18 cellular contexts compared by ENCODE assay signal in the genomic region with DNA sequence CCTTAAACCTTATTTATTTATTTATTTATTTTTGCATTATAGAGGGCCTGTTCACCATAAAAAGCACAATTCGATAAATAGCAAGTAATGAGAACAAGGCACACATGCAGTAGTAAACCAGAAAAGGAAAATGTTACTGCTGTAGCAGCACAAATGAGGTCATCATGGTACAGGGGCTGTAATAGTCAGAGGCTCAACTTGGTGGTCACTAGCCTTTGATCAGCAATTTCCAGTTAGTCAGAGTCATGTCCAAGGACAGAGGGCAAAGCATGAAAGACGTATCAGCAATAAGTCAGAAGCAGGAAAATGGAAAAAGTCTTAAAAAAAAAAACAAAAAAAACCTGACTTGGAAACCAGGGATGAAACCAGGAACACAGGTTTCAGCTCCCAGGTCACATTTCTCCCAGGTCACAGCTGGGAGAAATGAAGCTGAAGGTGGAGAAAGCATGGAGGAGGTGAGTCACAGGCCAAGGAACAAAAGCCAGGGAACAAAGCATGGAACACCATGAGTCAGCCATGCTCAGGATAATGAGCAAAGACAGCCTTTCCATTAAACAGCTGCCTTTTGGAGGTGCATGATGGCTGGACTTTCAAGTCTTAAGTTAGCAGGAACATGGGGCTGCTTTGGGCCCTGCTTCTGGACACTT.
DNase-seq lines count a peak whose midpoint lies in the region; ATAC-seq, FAIRE-seq and TF ChIP-seq lines count a peak whose summit lies in the region.
"Had no signal": no experiment of that assay in that cellular context is flagged by ENCODE, and none has a peak within 500 bp of the region (broad histone marks: within the 10 kb centered on the region; RNA-seq: fewer than 3 reads in every experiment).

No MANE protein-coding gene starts in this region.

- H3K4me3 Mint-ChIP-seq in activated T-helper 17 cell treated with anti-CD3 and anti-CD28 coated beads, Interleukin-2, amount 50 U/mL, for 72 hours = no peak overlapping the region
- H3K4me3 Mint-ChIP-seq: neural progenitor cell had no signal

- H3K36me3 Mint-ChIP-seq in activated T-helper 17 cell treated with anti-CD3 and anti-CD28 coated beads, Interleukin-2, amount 50 U/mL, for 72 hours (ENCODE audit: low read depth) = no peaks in the 10 kb centered on the region
- H3K36me3 Mint-ChIP-seq: neural progenitor cell had no signal

- dilution Hi-C loops in mammary epithelial cell (cut with HindIII; ENCODE audit: low sequenced_read_pairs) (no loop called here), keratinocyte (cut with MboI; ENCODE audit: extremely low pct_ligation_motif_present, low sequenced_read_pairs) (no loop called here)

- H3K9me3 ChIP-seq in AG04450 (ENCODE audit: control insufficient read depth, insufficient read depth, low read length) (no peaks in the 10 kb centered on the region; the same call in 1 of the 2 replicates), mammary epithelial cell (replicated peaks; ENCODE audit: insufficient read depth, low read length) (no peaks in the 10 kb centered on the region), keratinocyte (ENCODE audit: control insufficient read depth, low read depth, low read length) (no peaks in the 10 kb centered on the region)
- H3K9me3 ChIP-seq: left ventricle myocardium inferior, thyroid gland had no signal

- H3K79me2 ChIP-seq in mammary epithelial cell (ENCODE audit: insufficient read depth, low read length) (no peaks in the 10 kb centered on the region), keratinocyte (ENCODE audit: control insufficient read depth, insufficient read depth, low read length) (no peaks in the 10 kb centered on the region)

- no peaks in the 10 kb centered on the region for H3K36me3 ChIP-seq in mammary epithelial cell (ENCODE audit: insufficient read depth, low read length)
- H3K36me3 ChIP-seq in keratinocyte (ENCODE audit: control insufficient read depth in 2 of 2, extremely low read depth in 1 of 2, insufficient read depth in 2 of 2, low read length in 2 of 2) = no peaks in the 10 kb centered on the region
- H3K36me3 ChIP-seq: left ventricle myocardium inferior, neural progenitor cell, thyroid gland, WERI-Rb-1 had no signal

- DNase-seq in AG04450 (ENCODE audit: low read depth, low spot score) = no peak
- DNase-seq in HTR-8/SVneo (ENCODE audit: insufficient read length, low spot score) = peak; percentile 5
- peak; percentile 50 for DNase-seq in mammary epithelial cell
- DNase-seq in keratinocyte (ENCODE audit: low read depth, low spot score) = no peak
- DNase-seq in DMS 273 treated with DMSO at 0.1 percent for 48 hours (lab: John Stamatoyannopoulos, UW) = no peak
- DNase-seq: ACHN, DMS153, glutamatergic neuron, left ventricle myocardium inferior, NCI-H1436, NCI-H526, SIG-M5, thyroid gland, WERI-Rb-1 had no signal

- peak overlapping the region; percentile 13 for H3K4me2 ChIP-seq in mammary epithelial cell (ENCODE audit: insufficient read depth, low read depth, low read length)
- peak overlapping the region; percentile 33 for H3K4me2 ChIP-seq in keratinocyte (ENCODE audit: control insufficient read depth, extremely low read depth, insufficient read depth, low read depth, low read length)
- H3K4me2 ChIP-seq: neural progenitor cell had no signal

- TF ChIP-seq CTCF in AG04450 (IDR thresholded peaks at IDR 0.05; ENCODE audit: low read depth, low read length) (no peak), mammary epithelial cell (conservative IDR thresholded peaks at IDR 0.05 in 1 of 2, IDR thresholded peaks at IDR 0.05 in 1 of 2; ENCODE audit: extremely low read depth in 1 of 2, insufficient read depth in 1 of 2, low read depth in 1 of 2, low read length in 2 of 2) (no peak), keratinocyte (optimal IDR thresholded peaks at IDR 0.05 in 1 of 3, IDR thresholded peaks at IDR 0.05 in 1 of 3, conservative IDR thresholded peaks at IDR 0.05 in 1 of 3; ENCODE audit: extremely low read depth in 1 of 3, insufficient read depth in 2 of 3, low read length in 3 of 3) (no peak)

- no peaks in the 10 kb centered on the region for H3K4me1 Mint-ChIP-seq in activated T-helper 17 cell treated with anti-CD3 and anti-CD28 coated beads, Interleukin-2, amount 50 U/mL, for 72 hours
- H3K4me1 Mint-ChIP-seq: neural progenitor cell had no signal

- no peak overlapping the region for H3K9ac ChIP-seq in mammary epithelial cell (ENCODE audit: insufficient read depth, low read length)
- H3K9ac ChIP-seq in keratinocyte (ENCODE audit: control insufficient read depth, extremely low read depth, insufficient read depth, low read length) = no peak overlapping the region
- H3K9ac ChIP-seq: neural progenitor cell had no signal

- no TSS peak for BruUV-seq in mammary epithelial cell (replicated peaks; lab: Mats Ljungman, UMichigan)

- H3K27ac ChIP-seq in AG04450 (ENCODE audit: low read depth, low read length) (peak overlapping the region; percentile 47), mammary epithelial cell (ENCODE audit: insufficient read depth, low read depth, low read length) (no peak overlapping the region), keratinocyte (ENCODE audit: control insufficient read depth, insufficient read depth, low read length) (no peak overlapping the region)
- H3K27ac ChIP-seq: left ventricle myocardium inferior, neural progenitor cell, thyroid gland, WERI-Rb-1 had no signal

- H3K4me3 ChIP-seq in AG04450 (ENCODE audit: low read depth, low read length) (no peak overlapping the region), mammary epithelial cell (replicated peaks in 1 of 3; ENCODE audit: insufficient read depth in 1 of 3, low read depth in 2 of 3, low read length in 3 of 3) (no peak overlapping the region), keratinocyte (ENCODE audit: control insufficient read depth in 2 of 3, extremely low read depth in 1 of 3, insufficient read depth in 2 of 3, low read depth in 1 of 3, low read length in 3 of 3) (no peak overlapping the region)
- H3K4me3 ChIP-seq: left ventricle myocardium inferior, neural progenitor cell, thyroid gland had no signal

- FAIRE-seq in HTR-8/SVneo (lab: Jason Lieb, UNC) (no peak), keratinocyte (lab: Jason Lieb, UNC) (peak; percentile 98)

- H3K9me1 ChIP-seq in keratinocyte (ENCODE audit: control insufficient read depth, extremely low read depth, insufficient read depth, low read length) = no peaks in the 10 kb centered on the region

- no peaks in the 10 kb centered on the region for H4K20me1 ChIP-seq in mammary epithelial cell (ENCODE audit: insufficient read depth, low read length)
- no peaks in the 10 kb centered on the region for H4K20me1 ChIP-seq in keratinocyte (ENCODE audit: control insufficient read depth, extremely low read depth, insufficient read depth, low read length)

- ATAC-seq in HG02623 (IDR thresholded peaks at IDR 0.05; ENCODE audit: unreplicated experiment) (no peak), HG02884 (IDR thresholded peaks at IDR 0.05; ENCODE audit: unreplicated experiment) (no peak)
- no peak for ATAC-seq in activated T-helper 17 cell treated with anti-CD3 and anti-CD28 coated beads, Interleukin-2, amount 50 U/mL, for 72 hours (replicated peaks)

- intact Hi-C loops in mammary epithelial cell (cut with micrococcal nuclease) = no loop called here

- H3K27me3 Mint-ChIP-seq in activated T-helper 17 cell treated with anti-CD3 and anti-CD28 coated beads, Interleukin-2, amount 50 U/mL, for 72 hours = no peaks in the 10 kb centered on the region

- CTCF ChIA-PET in AG04450 (lab: Charles Lee) (no interaction called here), mammary epithelial cell (lab: Charles Lee; ENCODE audit: low non-redundant PET) (interaction anchor here (0.6 kb wide), 1 partner anchor 309 kb away, joined by 3 read pairs; no protein-coding TSS in a partner anchor)

- POLR2A ChIA-PET in AG04450 (lab: Yijun Ruan, JAX) = no interaction called here

- H3K4me1 ChIP-seq in mammary epithelial cell (ENCODE audit: insufficient read depth, low read length) (peaks cover 4% of the 10 kb centered on the region), keratinocyte (ENCODE audit: control insufficient read depth, extremely low read depth, insufficient read depth, low read length) (peaks cover 6% of the 10 kb centered on the region)
- H3K4me1 ChIP-seq: left ventricle myocardium inferior, neural progenitor cell, thyroid gland had no signal

- H3K27me3 ChIP-seq in AG04450 (ENCODE audit: control insufficient read depth, insufficient read depth, low read length) (no peaks in the 10 kb centered on the region), mammary epithelial cell (ENCODE audit: insufficient read depth, low read length) (no peaks in the 10 kb centered on the region), keratinocyte (ENCODE audit: control insufficient read depth, extremely low read depth, insufficient read depth, low read length) (no peaks in the 10 kb centered on the region)
- H3K27me3 ChIP-seq: neural progenitor cell, thyroid gland had no signal

- in situ Hi-C loops in mammary epithelial cell (cut with MboI; ENCODE audit: low sequenced_read_pairs in 2 of 2) = no loop called here

- WGBS in mammary epithelial cell (ENCODE audit: low coverage, missing lambda C conversion rate) = 94% methylated on average over 2 of the region's 2 CpGs

- H3K27ac Mint-ChIP-seq in activated T-helper 17 cell treated with anti-CD3 and anti-CD28 coated beads, Interleukin-2, amount 50 U/mL, for 72 hours = no peak overlapping the region
- H3K27ac Mint-ChIP-seq: neural progenitor cell had no signal

- peaks cover 3% of the 10 kb centered on the region for H3K9me3 Mint-ChIP-seq in activated T-helper 17 cell treated with anti-CD3 and anti-CD28 coated beads, Interleukin-2, amount 50 U/mL, for 72 hours
- H3K9me3 Mint-ChIP-seq: neural progenitor cell had no signal

- H2AFZ ChIP-seq in mammary epithelial cell (ENCODE audit: low read depth, low read length) (peak overlapping the region; percentile 49), keratinocyte (ENCODE audit: control insufficient read depth, low read length) (no peak overlapping the region)
- H2AFZ ChIP-seq: neural progenitor cell had no signal

Comparison
In these comparisons a context has a peak if more than half of its experiments do, and no peak if none do; other contexts are left out.
1. DNase-seq: peak in HTR-8/SVneo (single experiment) and mammary epithelial cell (single experiment); none in AG04450 (single experiment), keratinocyte (single experiment) and DMS 273 treated with DMSO at 0.1 percent for 48 hours (single experiment).